Comparison of ENCODE assay signal across 14 cellular contexts in genomic region chr20:17749979-17750721, GRCh38. TPM values are rescaled to one million over a fixed set of nuclear protein-coding genes. Genes with fewer than 3 reads are reported as not detected.
A peak's percentile ranks its signal among the peaks of the same experiment; 100 is the strongest.
DNase-seq lines count a peak whose midpoint lies in the region; ATAC-seq, FAIRE-seq and TF ChIP-seq lines count a peak whose summit lies in the region.
"Had no signal": no experiment of that assay in that cellular context is flagged by ENCODE, and none has a peak within 500 bp of the region (broad histone marks: within the 10 kb centered on the region; RNA-seq: fewer than 3 reads in every experiment).

No MANE protein-coding gene starts in this region.

- TF ChIP-seq EP300 in H1 (IDR thresholded peaks at IDR 0.05; ENCODE audit: borderline replicate concordance in 1 of 2, low read depth in 2 of 2, low read length in 2 of 2), result no peak

- H3K14ac ChIP-seq in H1 (ENCODE audit: insufficient read length), result no peak overlapping the region

- DNase-seq in ELF-1 (ENCODE audit: low read depth, low spot score) (peak; percentile 26), H1 (ENCODE audit: low read depth in 1 of 2, low spot score in 2 of 2) (no peak), iris pigment epithelial cell (ENCODE audit: low read depth) (peak; percentile 55), putamen (ENCODE audit: low spot score) (peak; percentile 9), activated T-cell treated with anti-CD3 and anti-CD28 coated beads for 4 hours (no peak), NCI-H2107 (lab: John Stamatoyannopoulos, UW) (no peak), NCI-H1048 (lab: John Stamatoyannopoulos, UW) (no peak)
- DNase-seq: dorsolateral prefrontal cortex, H7, NCI-H1105, NCI-H524 had no signal

- no peak overlapping the region for H3K4ac ChIP-seq in H1 (replicated peaks; ENCODE audit: insufficient read length, low read depth, low read length)

- H4K5ac ChIP-seq in H1 (ENCODE audit: insufficient read length, low read depth, low read length), result no peak overlapping the region

- TF ChIP-seq CTCF in H1 (IDR thresholded peaks at IDR 0.05; ENCODE audit: control extremely low read depth in 1 of 3, insufficient read depth in 1 of 3, low read depth in 1 of 3, low read length in 3 of 3), result no peak

- no peaks in the 10 kb centered on the region for H3K79me1 ChIP-seq in H1 (ENCODE audit: low read depth, low read length)

- H4K91ac ChIP-seq in H1 (replicated peaks; ENCODE audit: insufficient read length, low read length), result peak overlapping the region; percentile 61

- H3K9me3 ChIP-seq in H1 (ENCODE audit: insufficient read depth in 2 of 2, low read depth in 1 of 2, low read length in 1 of 2), result no peaks in the 10 kb centered on the region; a peak in 1 of 4 replicates

- POLR2A ChIA-PET in H1 (lab: Charles Lee; ENCODE audit: partially characterized antibody), result no interaction called here

- no peak overlapping the region for H3K56ac ChIP-seq in H1 (replicated peaks; ENCODE audit: insufficient read length, low read depth, low read length)

- no peak overlapping the region for H3K4me2 ChIP-seq in H1 (ENCODE audit: insufficient read depth in 1 of 2, low read depth in 2 of 2, low read length in 2 of 2)

- peaks cover 4 to 13% (median 11%) of the 10 kb centered on the region in 4 experiments for H3K4me1 ChIP-seq in H1 (replicated peaks in 1 of 4; ENCODE audit: control insufficient read depth in 3 of 4, insufficient read depth in 4 of 4, low read length in 3 of 4)

- H4K8ac ChIP-seq in H1 (ENCODE audit: extremely low read depth, insufficient read depth, low read length), result no peak overlapping the region

- H2BK12ac ChIP-seq in H1 (ENCODE audit: low read depth, low read length), result no peak overlapping the region; the same call in 1 of the 2 replicates

- H3K27me3 ChIP-seq in H1 (replicated peaks in 1 of 4; ENCODE audit: control insufficient read depth in 3 of 4, extremely low read depth in 1 of 4, insufficient read depth in 3 of 4, low read length in 3 of 4), result peaks cover 0 to 2% (median 0%) of the 10 kb centered on the region in 4 experiments; a peak in 2 of 7 replicates

- no peaks in the 10 kb centered on the region for H4K20me1 ChIP-seq in H1 (replicated peaks in 1 of 2; ENCODE audit: control insufficient read depth in 1 of 2, insufficient read depth in 2 of 2, low read length in 2 of 2)

- no peak for TF ChIP-seq RAD21 in H1 (IDR thresholded peaks at IDR 0.05 in 1 of 2, conservative IDR thresholded peaks at IDR 0.05 in 1 of 2; ENCODE audit: low read depth in 2 of 2, low read length in 2 of 2)

- peak overlapping the region; percentile 51; the same call in 1 of the 2 replicates for H2BK20ac ChIP-seq in H1 (ENCODE audit: low read length)

- CTCF ChIA-PET in H1 (lab: Charles Lee; ENCODE audit: partially characterized antibody), result interaction anchor here (0.6 to 1.2 kb wide), 6 partner anchors 15 to 188 kb away, joined by 3 to 4 read pairs (median 3); partner anchors contain the start of gene RRBP1

- no peak overlapping the region; the same call in 1 of the 2 replicates for H3K18ac ChIP-seq in H1 (ENCODE audit: extremely low read depth, low read length)

- no peaks in the 10 kb centered on the region for H3K79me2 ChIP-seq in H1 (ENCODE audit: control insufficient read depth in 1 of 2, insufficient read depth in 2 of 2, low read length in 2 of 2)

- H3K23me2 ChIP-seq in H1 (ENCODE audit: low read depth, low read length), result no peaks in the 10 kb centered on the region

- TF ChIP-seq POLR2A in H1 (IDR thresholded peaks at IDR 0.05; ENCODE audit: control extremely low read depth in 1 of 2, low read depth in 2 of 2, low read length in 2 of 2), result no peak

- no peak for FAIRE-seq in H1 (lab: Jason Lieb, UNC)
- FAIRE-seq: GM12892 had no signal

- no peak overlapping the region for H2BK120ac ChIP-seq in H1 (replicated peaks; ENCODE audit: low read depth, low read length)

- no peak overlapping the region for H2AK5ac ChIP-seq in H1 (ENCODE audit: low read depth, low read length)

- no peaks in the 10 kb centered on the region for H3K36me3 ChIP-seq in H1 (ENCODE audit: control insufficient read depth in 2 of 4, insufficient read depth in 4 of 4, low read length in 3 of 4)

- no peak overlapping the region for H3K4me3 ChIP-seq in H1 (ENCODE audit: extremely low read depth in 1 of 4, insufficient read depth in 2 of 4, low read depth in 3 of 4, low read length in 4 of 4)
- H3K4me3 ChIP-seq: dorsolateral prefrontal cortex had no signal

- ATAC-seq in GM21825 (IDR thresholded peaks at IDR 0.05; ENCODE audit: unreplicated experiment), result no peak

- no peak overlapping the region for H2BK15ac ChIP-seq in H1 (ENCODE audit: low read length)

- no peak overlapping the region for H3K23ac ChIP-seq in H1 (ENCODE audit: insufficient read length)

- no peak overlapping the region for H2AFZ ChIP-seq in H1 (ENCODE audit: low read length)

- no peak overlapping the region for H3K27ac ChIP-seq in H1 (ENCODE audit: low read depth, low read length)
- H3K27ac ChIP-seq: dorsolateral prefrontal cortex had no signal

- no peak overlapping the region for H3K9ac ChIP-seq in H1 (replicated peaks in 1 of 4; ENCODE audit: extremely low read depth in 1 of 4, low read depth in 3 of 4, low read length in 3 of 4)

- 87% methylated on average over 15 of the region's 15 CpGs; no CpG with 5 or more reads in 1 of the 2 experiments for WGBS in H1 (ENCODE audit: extremely low coverage in 1 of 2, insufficient coverage in 1 of 2, insufficient read length in 1 of 2, insufficient replicate concordance in 2 of 2, low coverage in 1 of 2, low lambda C conversion rate in 2 of 2, missing lambda C conversion rate in 1 of 2), 2 experiments

- H2BK5ac ChIP-seq in H1 (ENCODE audit: low read depth, low read length), result no peak overlapping the region; the same call in 1 of the 2 replicates

TF ChIP-seq in H1, 55 proteins besides CTCF, POLR2A, EP300 and RAD21:
- TF ChIP-seq SRF (IDR thresholded peaks at IDR 0.05; ENCODE audit: low read depth, low read length) (0 out of 2 replicates have a peak, but pooled peaks have one; percentile 17), HDAC2 (IDR thresholded peaks at IDR 0.05; ENCODE audit: borderline replicate concordance in 1 of 2, low read depth in 2 of 2, low read length in 2 of 2) (no peak)
TF ChIP-seq in H1: peak in this region for 1.

RNA-seq across cellular contexts. Expression of gene BANF2, which starts 50.4 kb away (rescaled TPM):
- total RNA-seq in H1 (2021; fragmentation: NEBNext Ultra II Directional; extraction: Animal tissue kit (Norgen Biotek cat#: 25700)), result not detected in 2 replicates
- not detected in 2 replicates for polyA plus RNA-seq in H1 (2011; rRNA removed)
- polyA plus RNA-seq in H1 (2011; cell fraction: cytosol; rRNA removed), result not detected
- not detected for polyA plus RNA-seq in H1 (2011; cell fraction: nucleus; rRNA removed)
- polyA plus RNA-seq in H1 (2012, experiment 1 of 2), result not detected in 4 replicates
- polyA plus RNA-seq in H1 (2012, experiment 2 of 2), result not detected
- polyA plus RNA-seq in H1 (2013, experiment 1 of 2), result not detected
- polyA plus RNA-seq in H1 (2013, experiment 2 of 2), result not detected
- polyA minus RNA-seq in H1 (2011; rRNA and poly(A)+ RNA removed), result not detected in 2 replicates
- polyA minus RNA-seq in H1 (2011; cell fraction: cytosol; rRNA and poly(A)+ RNA removed), result not detected
- polyA minus RNA-seq in H1 (2011; cell fraction: nucleus; rRNA and poly(A)+ RNA removed), result not detected
- total RNA-seq: dorsolateral prefrontal cortex, H7, HT1080 had no signal

Comparison
In these comparisons a context has a peak if more than half of its experiments do, and no peak if none do; other contexts are left out.
1. DNase-seq: peak in ELF-1 (single experiment), iris pigment epithelial cell (single experiment) and putamen (single experiment); none in H1 (0 of 2), activated T-cell treated with anti-CD3 and anti-CD28 coated beads for 4 hours (single experiment), NCI-H2107 (single experiment) and NCI-H1048 (single experiment).